Comparison of ENCODE assay signal across 13 cellular contexts in genomic region chr15:37046876-37047614, GRCh38. TPM values are rescaled to one million over a fixed set of nuclear protein-coding genes. Genes with fewer than 3 reads are reported as not detected.
DNase-seq lines count a peak whose midpoint lies in the region; ATAC-seq and TF ChIP-seq lines count a peak whose summit lies in the region.
"Had no signal": no experiment of that assay in that cellular context is flagged by ENCODE, and none has a peak within 500 bp of the region (broad histone marks: within the 10 kb centered on the region; RNA-seq: fewer than 3 reads in every experiment).

No MANE protein-coding gene starts in this region.

- POLR2A ChIA-PET in activated CD4-positive, alpha-beta memory T cell treated with anti-CD3 and anti-CD28 coated beads for 36 hours (lab: Charles Lee) = no interaction called here

- peaks cover 13% of the 10 kb centered on the region for H3K9me3 Mint-ChIP-seq in nephron progenitor cell
- no peaks in the 10 kb centered on the region for H3K9me3 Mint-ChIP-seq in activated CD4-positive, alpha-beta memory T cell treated with anti-CD3 and anti-CD28 coated beads for 36 hours
- H3K9me3 Mint-ChIP-seq in activated naive CD8-positive, alpha-beta T cell treated with anti-CD3 and anti-CD28 coated beads, Interleukin-2, amount 50 U/mL, for 24 hours = no peaks in the 10 kb centered on the region

- peaks cover 48% of the 10 kb centered on the region for H3K4me1 Mint-ChIP-seq in nephron progenitor cell
- H3K4me1 Mint-ChIP-seq in activated CD4-positive, alpha-beta memory T cell treated with anti-CD3 and anti-CD28 coated beads for 36 hours (ENCODE audit: low read depth) = no peaks in the 10 kb centered on the region
- H3K4me1 Mint-ChIP-seq in activated naive CD8-positive, alpha-beta T cell treated with anti-CD3 and anti-CD28 coated beads, Interleukin-2, amount 50 U/mL, for 24 hours = no peaks in the 10 kb centered on the region
- H3K4me1 Mint-ChIP-seq: activated CD4-positive, alpha-beta T cell treated with anti-CD3 and anti-CD28 coated beads for 36 hours; activated naive CD4-positive, alpha-beta T cell treated with anti-CD3 and anti-CD28 coated beads, Interleukin-2, amount 50 U/mL, for 24 hours had no signal

- in situ Hi-C loops in SK-MEL-5 (cut with HindIII; ENCODE audit: low pct_unique_long_range_greater_than_20kb, low sequenced_read_pairs) = no loop called here

- H3K36me3 Mint-ChIP-seq in nephron progenitor cell (ENCODE audit: low read depth) = peaks cover 74% of the 10 kb centered on the region
- no peaks in the 10 kb centered on the region for H3K36me3 Mint-ChIP-seq in activated CD4-positive, alpha-beta memory T cell treated with anti-CD3 and anti-CD28 coated beads for 36 hours
- H3K36me3 Mint-ChIP-seq in activated naive CD8-positive, alpha-beta T cell treated with anti-CD3 and anti-CD28 coated beads, Interleukin-2, amount 50 U/mL, for 24 hours (ENCODE audit: low read depth) = no peaks in the 10 kb centered on the region
- H3K36me3 Mint-ChIP-seq: activated naive CD4-positive, alpha-beta T cell treated with anti-CD3 and anti-CD28 coated beads, Interleukin-2, amount 50 U/mL, for 24 hours had no signal

- H3K27ac Mint-ChIP-seq in nephron progenitor cell = peak overlapping the region; percentile 63
- no peak overlapping the region for H3K27ac Mint-ChIP-seq in activated CD4-positive, alpha-beta memory T cell treated with anti-CD3 and anti-CD28 coated beads for 36 hours
- H3K27ac Mint-ChIP-seq in activated naive CD8-positive, alpha-beta T cell treated with anti-CD3 and anti-CD28 coated beads, Interleukin-2, amount 50 U/mL, for 24 hours = no peak overlapping the region
- H3K27ac Mint-ChIP-seq: activated CD4-positive, alpha-beta T cell treated with anti-CD3 and anti-CD28 coated beads for 36 hours; activated naive CD4-positive, alpha-beta T cell treated with anti-CD3 and anti-CD28 coated beads, Interleukin-2, amount 50 U/mL, for 24 hours had no signal

- no peaks in the 10 kb centered on the region for H3K27me3 ChIP-seq in foreskin keratinocyte

- H3K4me1 ChIP-seq in foreskin keratinocyte = no peaks in the 10 kb centered on the region

- intact Hi-C loops in activated CD4-positive, alpha-beta memory T cell treated with anti-CD3 and anti-CD28 coated beads for 36 hours (cut with micrococcal nuclease) = no loop called here

- TF ChIP-seq CTCF in foreskin keratinocyte (conservative IDR thresholded peaks at IDR 0.05) (no peak), nephron progenitor cell (IDR thresholded peaks at IDR 0.05) (no peak)

- peak; percentile 67 for DNase-seq in ELF-1 (ENCODE audit: low read depth, low spot score)
- DNase-seq in SK-MEL-5 (ENCODE audit: low read depth, low spot score) = peak; percentile 40
- peak; percentile 39 to 56 for DNase-seq in foreskin keratinocyte
- no peak for DNase-seq in nephron progenitor cell
- no peak for DNase-seq in NCI-H1048 (lab: John Stamatoyannopoulos, UW)
- DNase-seq in COLO668 (lab: John Stamatoyannopoulos, UW; ENCODE audit: unreplicated experiment) = no peak
- DNase-seq in activated CD4-positive, alpha-beta memory T cell treated with anti-CD3 and anti-CD28 coated beads for 36 hours = no peak
- no peak for DNase-seq in activated naive CD8-positive, alpha-beta T cell treated with anti-CD3 and anti-CD28 coated beads, Interleukin-2, amount 50 U/mL, for 24 hours
- DNase-seq: activated CD4-positive, alpha-beta T cell treated with anti-CD3 and anti-CD28 coated beads for 36 hours; left colon; NCI-H2081 treated with DMSO at 0.1 percent for 48 hours; SHP77 treated with DMSO at 0.1 percent for 48 hours had no signal

- ATAC-seq in foreskin keratinocyte = peak; percentile 24
- ATAC-seq in activated naive CD8-positive, alpha-beta T cell treated with anti-CD3 and anti-CD28 coated beads, Interleukin-2, amount 50 U/mL, for 24 hours = no peak
- ATAC-seq: activated CD4-positive, alpha-beta T cell treated with anti-CD3 and anti-CD28 coated beads for 36 hours; left colon had no signal

- H3K27ac ChIP-seq in foreskin keratinocyte = no peak overlapping the region

- CTCF ChIA-PET in activated CD4-positive, alpha-beta memory T cell treated with anti-CD3 and anti-CD28 coated beads for 36 hours (lab: Charles Lee) = no interaction called here

- H3K27me3 Mint-ChIP-seq in nephron progenitor cell (ENCODE audit: low read depth, poor library complexity) = no peaks in the 10 kb centered on the region
- peaks cover 9% of the 10 kb centered on the region for H3K27me3 Mint-ChIP-seq in activated CD4-positive, alpha-beta memory T cell treated with anti-CD3 and anti-CD28 coated beads for 36 hours
- H3K27me3 Mint-ChIP-seq in activated naive CD8-positive, alpha-beta T cell treated with anti-CD3 and anti-CD28 coated beads, Interleukin-2, amount 50 U/mL, for 24 hours = no peaks in the 10 kb centered on the region
- H3K27me3 Mint-ChIP-seq: activated naive CD4-positive, alpha-beta T cell treated with anti-CD3 and anti-CD28 coated beads, Interleukin-2, amount 50 U/mL, for 24 hours had no signal

- H3K4me3 Mint-ChIP-seq in nephron progenitor cell = peak overlapping the region; percentile 51
- no peak overlapping the region for H3K4me3 Mint-ChIP-seq in activated CD4-positive, alpha-beta memory T cell treated with anti-CD3 and anti-CD28 coated beads for 36 hours
- H3K4me3 Mint-ChIP-seq in activated naive CD8-positive, alpha-beta T cell treated with anti-CD3 and anti-CD28 coated beads, Interleukin-2, amount 50 U/mL, for 24 hours = no peak overlapping the region
- H3K4me3 Mint-ChIP-seq: activated CD4-positive, alpha-beta T cell treated with anti-CD3 and anti-CD28 coated beads for 36 hours; activated naive CD4-positive, alpha-beta T cell treated with anti-CD3 and anti-CD28 coated beads, Interleukin-2, amount 50 U/mL, for 24 hours had no signal

RNA-seq across cellular contexts. Expression of gene MEIS2, which starts 53.3 kb away (rescaled TPM):
- 28.5 and 29.4 TPM in 2 replicates for total RNA-seq in SK-MEL-5 (2014; rRNA removed; shearing (Covaris generic))
- polyA plus RNA-seq in SK-MEL-5 (2015; cell fraction: cytosol; rRNA removed) = 23.9 and 28.5 TPM in 2 replicates
- 39.2 and 46.3 TPM in 2 replicates for polyA plus RNA-seq in SK-MEL-5 (2015; cell fraction: nucleus; rRNA removed)
- 12.6 and 14.9 TPM in 2 replicates for total RNA-seq in foreskin keratinocyte
- 3.8 and 5.5 TPM in 2 replicates for polyA plus RNA-seq in foreskin keratinocyte
- total RNA-seq in activated CD4-positive, alpha-beta memory T cell treated with anti-CD3 and anti-CD28 coated beads for 36 hours = not detected
- total RNA-seq: activated CD4-positive, alpha-beta T cell treated with anti-CD3 and anti-CD28 coated beads for 36 hours had no signal

Comparison
In these comparisons a context has a peak if more than half of its experiments do, and no peak if none do; other contexts are left out.
1. DNase-seq: peak in ELF-1 (single experiment), SK-MEL-5 (single experiment) and foreskin keratinocyte (2 of 2); none in nephron progenitor cell (single experiment), NCI-H1048 (single experiment), COLO668 (single experiment), activated CD4-positive, alpha-beta memory T cell treated with anti-CD3 and anti-CD28 coated beads for 36 hours (single experiment) and activated naive CD8-positive, alpha-beta T cell treated with anti-CD3 and anti-CD28 coated beads, Interleukin-2, amount 50 U/mL, for 24 hours (single experiment).
2. RNA of gene MEIS2, which starts 53.3 kb away (total RNA-seq): 28.5 to 29.4 TPM in SK-MEL-5 and 12.6 to 14.9 TPM in foreskin keratinocyte; not detected in activated CD4-positive, alpha-beta memory T cell treated with anti-CD3 and anti-CD28 coated beads for 36 hours; every median in the first group is over 10 times any median in the second.